In the genomic region with DNA sequence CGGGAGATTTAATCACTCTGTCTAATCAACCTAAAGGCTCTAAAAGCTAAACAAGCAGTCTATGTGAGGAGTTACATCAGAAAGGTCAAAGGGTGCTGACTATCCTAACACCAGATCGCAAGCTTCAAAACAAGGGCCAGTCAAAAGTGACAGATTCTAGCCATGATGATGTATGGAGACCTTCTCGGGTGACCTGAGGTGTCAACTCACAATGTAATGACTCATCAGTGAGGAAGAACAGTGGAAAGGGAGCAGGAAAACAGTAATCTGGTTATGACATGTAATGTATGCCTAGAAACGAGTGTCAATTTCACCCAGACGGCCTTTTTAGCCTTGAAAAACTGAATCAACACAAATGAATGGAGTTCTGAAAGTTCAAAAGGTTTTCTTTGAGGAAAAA, we compare ENCODE assay signal across 1 cellular context.
A peak's percentile ranks its signal among the peaks of the same experiment; 100 is the strongest.
TF ChIP-seq lines count a peak whose summit lies in the region.

No MANE protein-coding gene starts in this region.

TF ChIP-seq in endothelial cell of umbilical vein, 7 proteins besides CTCF, POLR2A, EP300 and RAD21:
- no peak for TF ChIP-seq MYC (IDR thresholded peaks at IDR 0.05; ENCODE audit: low read depth, low read length)
- peak; percentile 82 for TF ChIP-seq GATA2 (IDR thresholded peaks at IDR 0.05; ENCODE audit: insufficient read depth, insufficient read length, low read depth, low read length)
- TF ChIP-seq FOS (IDR thresholded peaks at IDR 0.05; ENCODE audit: borderline replicate concordance, insufficient read depth, low read length), result peak; percentile 80
- TF ChIP-seq JUN (IDR thresholded peaks at IDR 0.05; ENCODE audit: borderline replicate concordance, insufficient read depth, insufficient read length, low read depth), result peak; percentile 83
